In genomic region chr7:143323650-143324049, GRCh38 we compare ENCODE assay signal across 20 cellular contexts. TPM values are rescaled to one million over a fixed set of nuclear protein-coding genes. Genes with fewer than 3 reads are reported as not detected.
DNase-seq lines count a peak whose midpoint lies in the region; ATAC-seq and TF ChIP-seq lines count a peak whose summit lies in the region.
"Had no signal": no experiment of that assay in that cellular context is flagged by ENCODE, and none has a peak within 500 bp of the region (broad histone marks: within the 10 kb centered on the region; RNA-seq: fewer than 3 reads in every experiment).

No MANE protein-coding gene starts in this region.

- DNase-seq in MV-4-11 (lab: John Stamatoyannopoulos, UW) (peak; percentile 9), choroid plexus epithelial cell (ENCODE audit: low read depth) (no peak), psoas muscle (no peak)
- DNase-seq: activated CD4-positive, alpha-beta T cell treated with anti-CD3 and anti-CD28 coated beads, Interleukin-2, amount 50 U/mL, for 1 hour; DMS53; GF-D8; NCI-H187; NCI-H2227 treated with DMSO at 0.1 percent for 48 hours; NCI-H748 treated with DMSO at 0.1 percent for 48 hours; SHP77; stimulated activated CD4-positive, alpha-beta T cell treated with anti-CD3 and anti-CD28 coated beads, Interleukin-2, amount 100 ng/mL, for 48 hours; T-cell; trophoblast cell had no signal

- H3K27me3 ChIP-seq in psoas muscle (ENCODE audit: insufficient read depth in 3 of 3, low read length in 2 of 3): no peaks in the 10 kb centered on the region
- H3K27me3 ChIP-seq: left lung had no signal

- no peaks in the 10 kb centered on the region for H3K9me3 ChIP-seq in psoas muscle
- H3K9me3 ChIP-seq: left lung had no signal

- H3K36me3 ChIP-seq in psoas muscle (ENCODE audit: insufficient read depth in 1 of 2, low read depth in 1 of 2): peaks cover 0 to 41% of the 10 kb centered on the region in 2 donors
- H3K36me3 ChIP-seq: left lung had no signal

- no peak overlapping the region for H3K4me3 ChIP-seq in choroid plexus epithelial cell (ENCODE audit: low read depth, low read length)
- H3K4me3 ChIP-seq in psoas muscle: no peak overlapping the region
- H3K4me3 ChIP-seq: left lung, smooth muscle cell had no signal

- TF ChIP-seq CTCF in choroid plexus epithelial cell (conservative IDR thresholded peaks at IDR 0.05; ENCODE audit: low read depth, low read length) (peak; percentile 2), psoas muscle (IDR thresholded peaks at IDR 0.05) (no peak)

- ATAC-seq in psoas muscle: no peak
- no peak for ATAC-seq in HG02678 (IDR thresholded peaks at IDR 0.05; ENCODE audit: unreplicated experiment)
- ATAC-seq in GM19328 (IDR thresholded peaks at IDR 0.05; ENCODE audit: unreplicated experiment): no peak
- ATAC-seq: left lung, T-cell had no signal

- 48 to 67% (median 49%) methylated on average over 12 of the region's 12 CpGs for WGBS in psoas muscle, 3 donors

- intact Hi-C loops in psoas muscle (cut with DNase I): no loop called here

- peaks cover 26% of the 10 kb centered on the region for H3K4me1 ChIP-seq in psoas muscle
- H3K4me1 ChIP-seq: left lung had no signal

- peak overlapping the region; percentile 6 for H3K27ac ChIP-seq in psoas muscle
- H3K27ac ChIP-seq: KMS-11, left lung had no signal

RNA-seq across cellular contexts. Expression of gene CLCN1, which starts 7.7 kb away (rescaled TPM):
- 10 to 100 TPM in 1 of 4 donors, 1 to 10 TPM in 3; 2.9 to 10.9 (median 6.7) TPM for total RNA-seq in psoas muscle
- 1 to 10 TPM in 2 of 3 donors, under 1 TPM in 1; 0.73 to 5.5 (median 1.3) TPM for polyA plus RNA-seq in psoas muscle
- total RNA-seq: OCI-LY7, pulmonary artery endothelial cell, smooth muscle cell, T-cell had no signal
- polyA plus RNA-seq: smooth muscle cell had no signal

RNA-seq across cellular contexts. Expression of gene CASP2, which starts 35.5 kb away (rescaled TPM):
- total RNA-seq in psoas muscle: 1 to 10 TPM; 3.2 to 7.6 (median 4.7) TPM
- 1 to 10 TPM; 1.4 to 4.3 (median 2.0) TPM for polyA plus RNA-seq in psoas muscle

RNA-seq across cellular contexts. Expression of gene FAM131B, which starts 38.9 kb away (rescaled TPM):
- total RNA-seq in psoas muscle: 1 to 10 TPM in 1 of 4 donors, under 1 TPM in 3; 0.25 to 1.0 (median 0.61) TPM
- under 1 TPM; 0.13 to 0.27 (median 0.21) TPM for polyA plus RNA-seq in psoas muscle
- total RNA-seq: OCI-LY7 had no signal

RNA-seq across cellular contexts. Expression of gene TMEM139, which starts 38.9 kb away (rescaled TPM):
- under 1 TPM in 1 of 4 donors, not detected in 3; 0.43 TPM for total RNA-seq in psoas muscle
- under 1 TPM; 0.04 to 0.42 (median 0.31) TPM for polyA plus RNA-seq in psoas muscle
- total RNA-seq: pulmonary artery endothelial cell had no signal

RNA-seq across cellular contexts. Expression of gene ZYX, which starts 57.5 kb away (rescaled TPM):
- 100 to 1,000 TPM in 2 of 4 donors, 10 to 100 TPM in 2; 60.4 to 134 (median 96.0) TPM for total RNA-seq in psoas muscle
- 100 to 1,000 TPM in 1 of 3 donors, 10 to 100 TPM in 2; 34.4 to 215 (median 57.6) TPM for polyA plus RNA-seq in psoas muscle
